2 cellular contexts compared by ENCODE assay signal in genomic region chr14:100292776-100293461, GRCh38.
A peak's percentile ranks its signal among the peaks of the same experiment; 100 is the strongest.
TF ChIP-seq lines count a peak whose summit lies in the region.

No MANE protein-coding gene starts in this region.

TF ChIP-seq in WTC11, 78 proteins besides CTCF, POLR2A, EP300 and RAD21:
- TF ChIP-seq FOXK1 (CRISPR knock-in tag; IDR thresholded peaks at IDR 0.05) (no peak), ZNF425 (CRISPR knock-in tag; conservative IDR thresholded peaks at IDR 0.05) (no peak), HMGXB4 (CRISPR knock-in tag; IDR thresholded peaks at IDR 0.05) (no peak), RELA (CRISPR knock-in tag; IDR thresholded peaks at IDR 0.05; ENCODE audit: borderline replicate concordance) (no peak), SMAD3 (CRISPR knock-in tag; IDR thresholded peaks at IDR 0.05; ENCODE audit: borderline replicate concordance) (no peak), NR3C1 (CRISPR knock-in tag; conservative IDR thresholded peaks at IDR 0.05; ENCODE audit: low read depth) (no peak), ZBTB43 (CRISPR knock-in tag; IDR thresholded peaks at IDR 0.05) (no peak), ATF3 (CRISPR knock-in tag; conservative IDR thresholded peaks at IDR 0.05) (no peak)

TF ChIP-seq in HepG2, 621 proteins besides CTCF, POLR2A, EP300 and RAD21:
- no peak for TF ChIP-seq ZNF207 (IDR thresholded peaks at IDR 0.05; ENCODE audit: borderline replicate concordance)
- no peak for TF ChIP-seq ZNF407 (CRISPR knock-in tag; IDR thresholded peaks at IDR 0.05; ENCODE audit: not compliant biosample characterization)
- 0 out of 2 replicates have a peak, but pooled peaks have one; percentile 3 for TF ChIP-seq HNRNPL (IDR thresholded peaks at IDR 0.05; ENCODE audit: low read depth, low read length)
- TF ChIP-seq NR1H2 (CRISPR knock-in tag; IDR thresholded peaks at IDR 0.05; ENCODE audit: borderline replicate concordance, low read depth), result no peak
